8 cellular contexts compared by ENCODE assay signal in genomic region chr18:24138281-24138883, GRCh38. TPM values are rescaled to one million over a fixed set of nuclear protein-coding genes. Genes with fewer than 3 reads are reported as not detected.
DNase-seq lines count a peak whose midpoint lies in the region; ATAC-seq, FAIRE-seq and TF ChIP-seq lines count a peak whose summit lies in the region.

No MANE protein-coding gene starts in this region.

- H3K9ac ChIP-seq in ES-I3 (ENCODE audit: low read depth, low read length): peak overlapping the region; percentile 61; the same call in 1 of the 2 replicates
- peak overlapping the region; percentile 54 for H3K9ac ChIP-seq in HUES6 (ENCODE audit: low read length)

- H3K4me1 ChIP-seq in ES-I3 (ENCODE audit: insufficient read depth, low read length) (peaks cover 17% of the 10 kb centered on the region; the same call in 1 of the 2 replicates), HUES6 (ENCODE audit: control insufficient read depth, insufficient read depth, low read length) (peaks cover 25% of the 10 kb centered on the region), ectodermal cell (ENCODE audit: control insufficient read depth, insufficient read depth, low read length) (no peaks in the 10 kb centered on the region)

- H3K27me3 ChIP-seq in HUES6 (ENCODE audit: control insufficient read depth, insufficient read depth, low read length) (no peaks in the 10 kb centered on the region), ectodermal cell (ENCODE audit: control insufficient read depth, insufficient read depth, low read length, poor library complexity, severe bottlenecking) (no peaks in the 10 kb centered on the region)

- peak overlapping the region; percentile 74 for H3K4me3 ChIP-seq in HUES6 (ENCODE audit: low read depth, low read length)
- peak overlapping the region; percentile 59 for H3K4me3 ChIP-seq in ectodermal cell (ENCODE audit: insufficient read depth, low read depth, low read length)

- H3K36me3 ChIP-seq in ES-I3 (ENCODE audit: insufficient read depth, low read length) (no peaks in the 10 kb centered on the region), HUES6 (ENCODE audit: control insufficient read depth, insufficient read depth, low read length) (no peaks in the 10 kb centered on the region), ectodermal cell (ENCODE audit: control insufficient read depth, insufficient read depth, low read length) (no peaks in the 10 kb centered on the region)

- DNase-seq in omental fat pad (ENCODE audit: low spot score) (no peak), H54 (ENCODE audit: insufficient read length, low spot score) (no peak)
- no peak for DNase-seq in stimulated activated CD4-positive, alpha-beta T cell treated with anti-CD3 and anti-CD28 coated beads, Interleukin-15, amount 100 ng/mL, for 24 hours

- no peak for TF ChIP-seq CTCF in omental fat pad (IDR thresholded peaks at IDR 0.05)

- no peaks in the 10 kb centered on the region for H3K9me3 ChIP-seq in ES-I3 (ENCODE audit: control insufficient read depth, insufficient read depth, low read length)
- no peaks in the 10 kb centered on the region for H3K9me3 ChIP-seq in HUES6 (ENCODE audit: control insufficient read depth, insufficient read depth, low read depth, low read length)
- no peaks in the 10 kb centered on the region for H3K9me3 ChIP-seq in ectodermal cell (ENCODE audit: control insufficient read depth, low read length)

- ATAC-seq in omental fat pad (ENCODE audit: low FRiP score) (peak; percentile 25), GM18517 (IDR thresholded peaks at IDR 0.05; ENCODE audit: unreplicated experiment) (no peak), HG03342 (IDR thresholded peaks at IDR 0.05; ENCODE audit: unreplicated experiment) (no peak)

- no peak overlapping the region; the same call in 1 of the 2 replicates for H3K27ac ChIP-seq in HUES6 (ENCODE audit: low read depth, low read length)
- no peak overlapping the region for H3K27ac ChIP-seq in ectodermal cell (ENCODE audit: insufficient read depth, low read depth, low read length, poor library complexity, severe bottlenecking)

- 68 to 71% methylated on average over 18 of the region's 18 CpGs for WGBS in ectodermal cell, 2 experiments

- no peak for FAIRE-seq in H54 (lab: Jason Lieb, UNC)

- no peak for TF ChIP-seq POLR2A in H54 (IDR thresholded peaks at IDR 0.05; ENCODE audit: low read depth, low read length)

RNA-seq across cellular contexts. Expression of gene CABYR, which starts 0.5 kb away (rescaled TPM):
- 12.9 TPM for polyA plus RNA-seq in ectodermal cell (2013, experiment 1 of 4)
- polyA plus RNA-seq in ectodermal cell (2013, experiment 2 of 4): 12.4 TPM
- 10.5 TPM for polyA plus RNA-seq in ectodermal cell (2013, experiment 3 of 4)
- 14.8 TPM for polyA plus RNA-seq in ectodermal cell (2013, experiment 4 of 4)
- 1 to 10 TPM; 1.9 to 5.3 (median 2.4) TPM for total RNA-seq in omental fat pad
